Comparison of ENCODE assay signal across 12 cellular contexts in genomic region chr3:137770821-137771399, GRCh38. TPM values are rescaled to one million over a fixed set of nuclear protein-coding genes. Genes with fewer than 3 reads are reported as not detected.
A peak's percentile ranks its signal among the peaks of the same experiment; 100 is the strongest.
DNase-seq lines count a peak whose midpoint lies in the region; ATAC-seq and TF ChIP-seq lines count a peak whose summit lies in the region.
"Had no signal": no experiment of that assay in that cellular context is flagged by ENCODE, and none has a peak within 500 bp of the region (broad histone marks: within the 10 kb centered on the region; RNA-seq: fewer than 3 reads in every experiment).

No MANE protein-coding gene starts in this region.

- peaks cover 25% of the 10 kb centered on the region for H3K4me1 Mint-ChIP-seq in activated naive CD8-positive, alpha-beta T cell (ENCODE audit: low read depth)
- peaks cover 14% of the 10 kb centered on the region for H3K4me1 Mint-ChIP-seq in activated naive CD8-positive, alpha-beta T cell treated with anti-CD3 and anti-CD28 coated beads, Interleukin-2, amount 50 U/mL, for 24 hours
- peaks cover 48% of the 10 kb centered on the region for H3K4me1 Mint-ChIP-seq in brain
- H3K4me1 Mint-ChIP-seq in natural killer cell treated with Interleukin-12 subunit alpha and Interleukin-12 subunit beta and Interleukin-15 and Interleukin-18, amount 100 ng/mL, for 72 hours (ENCODE audit: low read depth in 2 of 2), result peaks cover 0 to 4% of the 10 kb centered on the region in 2 donors

- no peak overlapping the region for H3K23ac ChIP-seq in mesendoderm (ENCODE audit: low read length)

- no peak overlapping the region for H4K5ac ChIP-seq in mesendoderm (ENCODE audit: low read length)

- H3K27me3 ChIP-seq in mesendoderm (ENCODE audit: insufficient read depth, low read length, poor library complexity) (peaks cover 72% of the 10 kb centered on the region), tibial nerve (peaks cover 0 to 97% of the 10 kb centered on the region in 2 donors)
- H3K27me3 ChIP-seq: ovary had no signal

- no peak overlapping the region for H3K27ac Mint-ChIP-seq in activated naive CD8-positive, alpha-beta T cell
- H3K27ac Mint-ChIP-seq in activated naive CD8-positive, alpha-beta T cell treated with anti-CD3 and anti-CD28 coated beads, Interleukin-2, amount 50 U/mL, for 24 hours, result no peak overlapping the region
- no peak overlapping the region for H3K27ac Mint-ChIP-seq in brain
- no peak overlapping the region for H3K27ac Mint-ChIP-seq in natural killer cell treated with Interleukin-12 subunit alpha and Interleukin-12 subunit beta and Interleukin-15 and Interleukin-18, amount 100 ng/mL, for 72 hours
- H3K27ac Mint-ChIP-seq: dendritic cell treated with granulocyte-macrophage colony-stimulating factor and Interleukin-4, amounts not matched to agents 40 ng/mL and 50 ng/mL, for 4 days; T-helper 17 cell had no signal

- H2AK5ac ChIP-seq in mesendoderm (ENCODE audit: low read length), result no peak overlapping the region

- peak overlapping the region; percentile 35 for H3K4me3 Mint-ChIP-seq in activated naive CD8-positive, alpha-beta T cell
- H3K4me3 Mint-ChIP-seq in activated naive CD8-positive, alpha-beta T cell treated with anti-CD3 and anti-CD28 coated beads, Interleukin-2, amount 50 U/mL, for 24 hours, result no peak overlapping the region
- peak overlapping the region; percentile 72 to 83 (median 81) for H3K4me3 Mint-ChIP-seq in brain
- H3K4me3 Mint-ChIP-seq in natural killer cell treated with Interleukin-12 subunit alpha and Interleukin-12 subunit beta and Interleukin-15 and Interleukin-18, amount 100 ng/mL, for 72 hours, result no peak overlapping the region
- H3K4me3 Mint-ChIP-seq: dendritic cell treated with granulocyte-macrophage colony-stimulating factor and Interleukin-4, amounts not matched to agents 40 ng/mL and 50 ng/mL, for 4 days had no signal

- TF ChIP-seq CTCF in brain (conservative IDR thresholded peaks at IDR 0.05), result no peak
- no peak for TF ChIP-seq CTCF in tibial nerve (IDR thresholded peaks at IDR 0.05)

- peaks cover 50% of the 10 kb centered on the region for H3K27me3 Mint-ChIP-seq in activated naive CD8-positive, alpha-beta T cell
- H3K27me3 Mint-ChIP-seq in activated naive CD8-positive, alpha-beta T cell treated with anti-CD3 and anti-CD28 coated beads, Interleukin-2, amount 50 U/mL, for 24 hours, result peaks cover 80% of the 10 kb centered on the region
- peaks cover 100% of the 10 kb centered on the region for H3K27me3 Mint-ChIP-seq in brain
- peaks cover 50 to 63% of the 10 kb centered on the region in 2 donors for H3K27me3 Mint-ChIP-seq in natural killer cell treated with Interleukin-12 subunit alpha and Interleukin-12 subunit beta and Interleukin-15 and Interleukin-18, amount 100 ng/mL, for 72 hours

- no peak overlapping the region for H2BK15ac ChIP-seq in mesendoderm (replicated peaks; ENCODE audit: low read depth)

- no peak for DNase-seq in activated naive CD8-positive, alpha-beta T cell treated with anti-CD3 and anti-CD28 coated beads, Interleukin-2, amount 50 U/mL, for 24 hours
- DNase-seq in mesendoderm, result no peak
- DNase-seq in tibial nerve (ENCODE audit: low spot score in 2 of 2), result no peak
- no peak for DNase-seq in natural killer cell treated with Interleukin-12 subunit alpha and Interleukin-12 subunit beta and Interleukin-15 and Interleukin-18, amount 100 ng/mL, for 72 hours (ENCODE audit: low spot score)
- DNase-seq: NCI-H510A, ovary, T-helper 17 cell had no signal

- TF ChIP-seq POLR2A in tibial nerve (IDR thresholded peaks at IDR 0.05), result no peak

- H3K4me2 ChIP-seq in mesendoderm (ENCODE audit: low read length), result peak overlapping the region; percentile 30

- H3K79me1 ChIP-seq in mesendoderm (ENCODE audit: low read length), result no peaks in the 10 kb centered on the region

- no peak overlapping the region for H4K8ac ChIP-seq in mesendoderm (ENCODE audit: low read depth, low read length)

- no peaks in the 10 kb centered on the region for H3K9me3 ChIP-seq in tibial nerve
- H3K9me3 ChIP-seq: ovary had no signal

- H3K4me1 ChIP-seq in mesendoderm (ENCODE audit: control insufficient read depth, low read depth, low read length), result peaks cover 2% of the 10 kb centered on the region
- H3K4me1 ChIP-seq in tibial nerve, result peaks cover 0 to 57% (median 21%) of the 10 kb centered on the region in 4 donors

- H3K27ac ChIP-seq in mesendoderm (ENCODE audit: low read depth, low read length) (no peak overlapping the region), tibial nerve (no peak overlapping the region)
- H3K27ac ChIP-seq: ovary had no signal

- H3K79me2 ChIP-seq in mesendoderm (ENCODE audit: control insufficient read depth, insufficient read depth, low read length), result no peaks in the 10 kb centered on the region

- ATAC-seq in activated naive CD8-positive, alpha-beta T cell treated with anti-CD3 and anti-CD28 coated beads, Interleukin-2, amount 50 U/mL, for 24 hours, result no peak
- no peak for ATAC-seq in HG02623 (IDR thresholded peaks at IDR 0.05; ENCODE audit: unreplicated experiment)
- no peak for ATAC-seq in GM19023 (IDR thresholded peaks at IDR 0.05; ENCODE audit: unreplicated experiment)
- ATAC-seq in natural killer cell treated with Interleukin-12 subunit alpha and Interleukin-12 subunit beta and Interleukin-15 and Interleukin-18, amount 100 ng/mL, for 72 hours, result no peak
- ATAC-seq: T-helper 17 cell had no signal

- no peak overlapping the region for H2BK120ac ChIP-seq in mesendoderm (ENCODE audit: low read depth, low read length)

- H3K4ac ChIP-seq in mesendoderm (ENCODE audit: low read depth, low read length), result no peak overlapping the region

- no peak overlapping the region for H3K56ac ChIP-seq in mesendoderm (ENCODE audit: low read length)

- H3K9me3 Mint-ChIP-seq in activated naive CD8-positive, alpha-beta T cell (ENCODE audit: low read depth), result no peaks in the 10 kb centered on the region
- H3K9me3 Mint-ChIP-seq in activated naive CD8-positive, alpha-beta T cell treated with anti-CD3 and anti-CD28 coated beads, Interleukin-2, amount 50 U/mL, for 24 hours, result no peaks in the 10 kb centered on the region
- peaks cover 0 to 4% (median 3%) of the 10 kb centered on the region in 5 experiments for H3K9me3 Mint-ChIP-seq in brain
- H3K9me3 Mint-ChIP-seq in natural killer cell treated with Interleukin-12 subunit alpha and Interleukin-12 subunit beta and Interleukin-15 and Interleukin-18, amount 100 ng/mL, for 72 hours, result no peaks in the 10 kb centered on the region
- H3K9me3 Mint-ChIP-seq: dendritic cell treated with granulocyte-macrophage colony-stimulating factor and Interleukin-4, amounts not matched to agents 40 ng/mL and 50 ng/mL, for 4 days had no signal

- H3K4me3 ChIP-seq in mesendoderm (ENCODE audit: low read length), result no peak overlapping the region
- peak overlapping the region in 3 of 4 donors; percentile 1 to 35 (median 13) for H3K4me3 ChIP-seq in tibial nerve
- H3K4me3 ChIP-seq: ovary had no signal

- H3K18ac ChIP-seq in mesendoderm (ENCODE audit: low read length), result no peak overlapping the region

- no peaks in the 10 kb centered on the region for H3K36me3 Mint-ChIP-seq in activated naive CD8-positive, alpha-beta T cell
- H3K36me3 Mint-ChIP-seq in activated naive CD8-positive, alpha-beta T cell treated with anti-CD3 and anti-CD28 coated beads, Interleukin-2, amount 50 U/mL, for 24 hours (ENCODE audit: low read depth), result no peaks in the 10 kb centered on the region
- no peaks in the 10 kb centered on the region for H3K36me3 Mint-ChIP-seq in brain
- H3K36me3 Mint-ChIP-seq in natural killer cell treated with Interleukin-12 subunit alpha and Interleukin-12 subunit beta and Interleukin-15 and Interleukin-18, amount 100 ng/mL, for 72 hours, result peaks cover under 1% of the 10 kb centered on the region

- no peak for TF ChIP-seq EP300 in tibial nerve (IDR thresholded peaks at IDR 0.05)

- no CpG with 5 or more reads among the region's 46 CpGs for WGBS in mesendoderm (ENCODE audit: extremely low coverage, insufficient coverage, low lambda C conversion rate)
- 1% methylated on average over 38 to 43 of the region's 46 CpGs for WGBS in tibial nerve, 2 donors

- no peak overlapping the region for H3K9ac ChIP-seq in mesendoderm (ENCODE audit: low read length)

- H2BK5ac ChIP-seq in mesendoderm (ENCODE audit: low read length), result no peak overlapping the region

- no peaks in the 10 kb centered on the region for H3K36me3 ChIP-seq in mesendoderm (ENCODE audit: control insufficient read depth, insufficient read depth, low read length)
- no peaks in the 10 kb centered on the region for H3K36me3 ChIP-seq in tibial nerve
- H3K36me3 ChIP-seq: ovary had no signal

RNA-seq across cellular contexts. Expression of gene SOX14, which starts 6.8 kb away (rescaled TPM):
- 0.15 TPM for polyA plus RNA-seq in brain (ENCODE audit: insufficient read depth, low read depth, low replicate concordance)
- 0.41 TPM for polyA plus RNA-seq in mesendoderm (2013, experiment 1 of 2)
- polyA plus RNA-seq in mesendoderm (2013, experiment 2 of 2), result 0.43 TPM
- total RNA-seq in tibial nerve, result not detected
- total RNA-seq in natural killer cell treated with Interleukin-12 subunit alpha and Interleukin-12 subunit beta and Interleukin-15 and Interleukin-18, amount 100 ng/mL, for 72 hours, result not detected
- total RNA-seq: ovary, T-helper 17 cell had no signal
- polyA plus RNA-seq: ovary had no signal

Comparison
In these comparisons a context has a peak if more than half of its experiments do, and no peak if none do; other contexts are left out.
1. H3K4me3 Mint-ChIP-seq: peak in activated naive CD8-positive, alpha-beta T cell (single experiment) and brain (5 of 5); none in activated naive CD8-positive, alpha-beta T cell treated with anti-CD3 and anti-CD28 coated beads, Interleukin-2, amount 50 U/mL, for 24 hours (single experiment) and natural killer cell treated with Interleukin-12 subunit alpha and Interleukin-12 subunit beta and Interleukin-15 and Interleukin-18, amount 100 ng/mL, for 72 hours (single experiment).